ENCODE assay signal across 9 cellular contexts in genomic region chr2:98460573-98461560, GRCh38. TPM values are rescaled to one million over a fixed set of nuclear protein-coding genes. Genes with fewer than 3 reads are reported as not detected.
DNase-seq lines count a peak whose midpoint lies in the region; ATAC-seq and TF ChIP-seq lines count a peak whose summit lies in the region.
"Had no signal": no experiment of that assay in that cellular context is flagged by ENCODE, and none has a peak within 500 bp of the region (broad histone marks: within the 10 kb centered on the region; RNA-seq: fewer than 3 reads in every experiment).

No MANE protein-coding gene starts in this region.

- H3K9me3 ChIP-seq in WERI-Rb-1 (ENCODE audit: severe bottlenecking) = no peaks in the 10 kb centered on the region

- H3K36me3 ChIP-seq in WERI-Rb-1 = peaks cover 6% of the 10 kb centered on the region

- no peaks in the 10 kb centered on the region for H3K27me3 ChIP-seq in WERI-Rb-1 (ENCODE audit: insufficient read depth, low read depth, severe bottlenecking)

- TF ChIP-seq CTCF in WERI-Rb-1 (IDR thresholded peaks at IDR 0.05; ENCODE audit: low read depth, low read length) = no peak

- no peak overlapping the region for H3K4me3 ChIP-seq in WERI-Rb-1 (ENCODE audit: low read depth, low read length)
- H3K4me3 ChIP-seq: K562 had no signal

- no peak overlapping the region for H3K27ac ChIP-seq in WERI-Rb-1

- 0 out of 2 replicates have a peak, but pooled peaks have one; percentile 22 for TF ChIP-seq POLR2A in Raji (IDR thresholded peaks at IDR 0.05; ENCODE audit: insufficient read depth, low read depth, low read length)

- ATAC-seq in GM18861 (IDR thresholded peaks at IDR 0.05; ENCODE audit: unreplicated experiment) (peak; percentile 61), HG02678 (IDR thresholded peaks at IDR 0.05; ENCODE audit: unreplicated experiment) (peak; percentile 61)
- ATAC-seq: K562 had no signal

- peak; percentile 56 for DNase-seq in central memory CD4-positive, alpha-beta T cell
- peak; percentile 73 for DNase-seq in stimulated activated CD8-positive, alpha-beta memory T cell treated with anti-CD3 and anti-CD28 coated beads, Interleukin-7, amount 100 ng/mL, for 24 hours (ENCODE audit: low read depth)
- DNase-seq in WERI-Rb-1 (no peak), HCEC 1CT (no peak), A172 (ENCODE audit: low spot score) (no peak)

RNA-seq across cellular contexts. Expression of gene INPP4A, which starts 16.2 kb away (rescaled TPM):
- total RNA-seq in A172 (2014; rRNA removed; shearing (Covaris generic)) = 19.7 and 22.0 TPM in 2 replicates

Comparison
In these comparisons a context has a peak if more than half of its experiments do, and no peak if none do; other contexts are left out.
1. DNase-seq: peak in central memory CD4-positive, alpha-beta T cell (single experiment) and stimulated activated CD8-positive, alpha-beta memory T cell treated with anti-CD3 and anti-CD28 coated beads, Interleukin-7, amount 100 ng/mL, for 24 hours (single experiment); none in WERI-Rb-1 (single experiment), HCEC 1CT (single experiment) and A172 (single experiment).